Comparison of ENCODE assay signal across 8 cellular contexts in genomic region chr5:140372971-140373487, GRCh38. TPM values are rescaled to one million over a fixed set of nuclear protein-coding genes. Genes with fewer than 3 reads are reported as not detected.
DNase-seq lines count a peak whose midpoint lies in the region; ATAC-seq and TF ChIP-seq lines count a peak whose summit lies in the region.

No MANE protein-coding gene starts in this region.

- H3K4me3 Mint-ChIP-seq in activated T-helper 1 cell treated with anti-CD3 and anti-CD28 coated beads, Interleukin-12 subunit alpha, Interleukin-12 subunit beta, Interleukin-2, Interleukin-4 antibody, amounts not matched to agents 30 ng/mL and 10 ng/mL and 1 ng/mL, durations not matched to agents 14 hours and 24 hours and 36 hours = no peak overlapping the region
- H3K4me3 Mint-ChIP-seq in neural crest cell = no peak overlapping the region

- H3K27me3 Mint-ChIP-seq in activated T-helper 1 cell treated with anti-CD3 and anti-CD28 coated beads, Interleukin-12 subunit alpha, Interleukin-12 subunit beta, Interleukin-2, Interleukin-4 antibody, amounts not matched to agents 30 ng/mL and 10 ng/mL and 1 ng/mL, durations not matched to agents 14 hours and 24 hours and 36 hours (ENCODE audit: insufficient read depth) = no peaks in the 10 kb centered on the region
- no peaks in the 10 kb centered on the region for H3K27me3 Mint-ChIP-seq in neural crest cell (ENCODE audit: low read depth)

- H3K4me1 ChIP-seq in NT2/D1 (ENCODE audit: insufficient read depth, insufficient read length) (no peaks in the 10 kb centered on the region), gastroesophageal sphincter (peaks cover 0 to 12% (median 0%) of the 10 kb centered on the region in 3 donors), uterus (no peaks in the 10 kb centered on the region)

- 0% methylated on average over 1 to 2 of the region's 2 CpGs for WGBS in gastroesophageal sphincter (ENCODE audit: low coverage in 1 of 2), 2 donors

- no peak overlapping the region for H3K27ac Mint-ChIP-seq in activated T-helper 1 cell treated with anti-CD3 and anti-CD28 coated beads, Interleukin-12 subunit alpha, Interleukin-12 subunit beta, Interleukin-2, Interleukin-4 antibody, amounts not matched to agents 30 ng/mL and 10 ng/mL and 1 ng/mL, durations not matched to agents 14 hours and 24 hours and 36 hours
- no peak overlapping the region for H3K27ac Mint-ChIP-seq in neural crest cell (ENCODE audit: unreplicated experiment)

- H3K9me3 ChIP-seq in NT2/D1 (ENCODE audit: insufficient read depth, low read length) = no peaks in the 10 kb centered on the region
- no peaks in the 10 kb centered on the region for H3K9me3 ChIP-seq in gastroesophageal sphincter
- H3K9me3 ChIP-seq in uterus = no peaks in the 10 kb centered on the region

- H3K36me3 Mint-ChIP-seq in activated T-helper 1 cell treated with anti-CD3 and anti-CD28 coated beads, Interleukin-12 subunit alpha, Interleukin-12 subunit beta, Interleukin-2, Interleukin-4 antibody, amounts not matched to agents 30 ng/mL and 10 ng/mL and 1 ng/mL, durations not matched to agents 14 hours and 24 hours and 36 hours (ENCODE audit: low read depth) = no peaks in the 10 kb centered on the region
- no peaks in the 10 kb centered on the region for H3K36me3 Mint-ChIP-seq in neural crest cell (ENCODE audit: low read depth)

- no peaks in the 10 kb centered on the region for H3K4me1 Mint-ChIP-seq in activated T-helper 1 cell treated with anti-CD3 and anti-CD28 coated beads, Interleukin-12 subunit alpha, Interleukin-12 subunit beta, Interleukin-2, Interleukin-4 antibody, amounts not matched to agents 30 ng/mL and 10 ng/mL and 1 ng/mL, durations not matched to agents 14 hours and 24 hours and 36 hours (ENCODE audit: low read depth)
- H3K4me1 Mint-ChIP-seq in neural crest cell = peaks cover 7% of the 10 kb centered on the region

- no peak for TF ChIP-seq POLR2A in gastroesophageal sphincter (IDR thresholded peaks at IDR 0.05)
- no peak for TF ChIP-seq POLR2A in uterus (IDR thresholded peaks at IDR 0.05)

- H3K27me3 ChIP-seq in NT2/D1 (ENCODE audit: insufficient read depth, insufficient read length) (no peaks in the 10 kb centered on the region), gastroesophageal sphincter (no peaks in the 10 kb centered on the region), uterus (no peaks in the 10 kb centered on the region)

- intact Hi-C loops in activated T-helper 1 cell treated with anti-CD3 and anti-CD28 coated beads, Interleukin-12 subunit alpha, Interleukin-12 subunit beta, Interleukin-2, Interleukin-4 antibody, amounts not matched to agents 30 ng/mL and 10 ng/mL and 1 ng/mL, durations not matched to agents 14 hours and 24 hours and 36 hours (cut with micrococcal nuclease) = loop anchor here (1.0 kb wide), 3 partner anchors 9 to 347 kb away; no protein-coding TSS in a partner anchor
- intact Hi-C loops in uterus (cut with DNase I; ENCODE audit: low total_unique reads) = no loop called here

- TF ChIP-seq EP300 in gastroesophageal sphincter (IDR thresholded peaks at IDR 0.05) = no peak

- DNase-seq in EH (ENCODE audit: low read depth) (peak; percentile 82), NT2/D1 (ENCODE audit: low read depth, low spot score) (peak; percentile 43), neural crest cell (ENCODE audit: low read depth, low spot score) (peak; percentile 61), uterus (peak; percentile 72 to 74)
- DNase-seq in activated T-helper 1 cell treated with anti-CD3 and anti-CD28 coated beads, Interleukin-12 subunit alpha, Interleukin-12 subunit beta, Interleukin-2, Interleukin-4 antibody, amounts not matched to agents 30 ng/mL and 10 ng/mL and 1 ng/mL, durations not matched to agents 14 hours and 24 hours and 36 hours (ENCODE audit: low spot score) = peak; percentile 21

- H3K9me3 Mint-ChIP-seq in activated T-helper 1 cell treated with anti-CD3 and anti-CD28 coated beads, Interleukin-12 subunit alpha, Interleukin-12 subunit beta, Interleukin-2, Interleukin-4 antibody, amounts not matched to agents 30 ng/mL and 10 ng/mL and 1 ng/mL, durations not matched to agents 14 hours and 24 hours and 36 hours = no peaks in the 10 kb centered on the region
- H3K9me3 Mint-ChIP-seq in neural crest cell = no peaks in the 10 kb centered on the region

- peak; percentile 75 to 87 (median 80) for TF ChIP-seq CTCF in gastroesophageal sphincter (IDR thresholded peaks at IDR 0.05)
- peak; percentile 79 for TF ChIP-seq CTCF in neural crest cell (conservative IDR thresholded peaks at IDR 0.05)
- peak; percentile 67 to 82 (median 72) for TF ChIP-seq CTCF in uterus (IDR thresholded peaks at IDR 0.05)

- H3K27ac ChIP-seq in gastroesophageal sphincter (no peak overlapping the region), uterus (no peak overlapping the region)

- H3K36me3 ChIP-seq in NT2/D1 (ENCODE audit: insufficient read depth, insufficient read length, low read length) = no peaks in the 10 kb centered on the region
- H3K36me3 ChIP-seq in gastroesophageal sphincter = no peaks in the 10 kb centered on the region
- no peaks in the 10 kb centered on the region for H3K36me3 ChIP-seq in uterus

- ATAC-seq in HG02763 (IDR thresholded peaks at IDR 0.05; ENCODE audit: unreplicated experiment) (peak; percentile 50), gastroesophageal sphincter (peak; percentile 83), GM19324 (IDR thresholded peaks at IDR 0.05; ENCODE audit: low FRiP score, unreplicated experiment) (no peak)

- no peak overlapping the region for H3K9ac ChIP-seq in NT2/D1 (ENCODE audit: insufficient read length, low read depth)

- H3K4me3 ChIP-seq in NT2/D1 (ENCODE audit: insufficient read length, low read depth) (no peak overlapping the region), gastroesophageal sphincter (no peak overlapping the region), uterus (no peak overlapping the region)

RNA-seq across cellular contexts. Expression of gene SLC4A9, which starts 13.0 kb away (rescaled TPM):
- not detected in 2 replicates for total RNA-seq in activated T-helper 1 cell treated with anti-CD3 and anti-CD28 coated beads, Interleukin-12 subunit alpha, Interleukin-12 subunit beta, Interleukin-2, Interleukin-4 antibody, amounts not matched to agents 30 ng/mL and 10 ng/mL and 1 ng/mL, durations not matched to agents 14 hours and 24 hours and 36 hours
- total RNA-seq in gastroesophageal sphincter (not detected), neural crest cell (not detected in 2 replicates), uterus (under 1 TPM in 1 of 4 donors, not detected in 3; 0.12 TPM)

RNA-seq across cellular contexts. Expression of gene HBEGF, which starts 26.6 kb away (rescaled TPM):
- 28.5 and 28.9 TPM in 2 replicates for total RNA-seq in activated T-helper 1 cell treated with anti-CD3 and anti-CD28 coated beads, Interleukin-12 subunit alpha, Interleukin-12 subunit beta, Interleukin-2, Interleukin-4 antibody, amounts not matched to agents 30 ng/mL and 10 ng/mL and 1 ng/mL, durations not matched to agents 14 hours and 24 hours and 36 hours
- total RNA-seq in gastroesophageal sphincter (10 to 100 TPM in 1 of 4 donors, 1 to 10 TPM in 3; 4.7 to 17.4 (median 6.6) TPM), neural crest cell (2.2 and 2.4 TPM in 2 replicates), uterus (10 to 100 TPM in 2 of 4 donors, 1 to 10 TPM in 1, under 1 TPM in 1; 0.77 to 24.4 (median 8.4) TPM)

RNA-seq across cellular contexts. Expression of gene ANKHD1, which starts 28.6 kb away (rescaled TPM):
- total RNA-seq in activated T-helper 1 cell treated with anti-CD3 and anti-CD28 coated beads, Interleukin-12 subunit alpha, Interleukin-12 subunit beta, Interleukin-2, Interleukin-4 antibody, amounts not matched to agents 30 ng/mL and 10 ng/mL and 1 ng/mL, durations not matched to agents 14 hours and 24 hours and 36 hours = 121 and 123 TPM in 2 replicates
- 100 to 1,000 TPM in 1 of 4 donors, 10 to 100 TPM in 3; 52.7 to 156 (median 84.5) TPM for total RNA-seq in gastroesophageal sphincter
- 152 and 154 TPM in 2 replicates for total RNA-seq in neural crest cell
- 100 to 1,000 TPM; 106 to 200 (median 161) TPM for total RNA-seq in uterus

Comparison
In these comparisons a context has a peak if more than half of its experiments do, and no peak if none do; other contexts are left out.
1. DNase-seq: peak in every context shown above with its lines; median percentile 82 in EH; 73 in uterus; 61 in neural crest cell; 43 in NT2/D1; 21 in activated T-helper 1 cell treated with anti-CD3 and anti-CD28 coated beads, Interleukin-12 subunit alpha, Interleukin-12 subunit beta, Interleukin-2, Interleukin-4 antibody, amounts not matched to agents 30 ng/mL and 10 ng/mL and 1 ng/mL, durations not matched to agents 14 hours and 24 hours and 36 hours.